ENCODE assay signal across 25 cellular contexts in genomic region chr5:145803072-145803471, GRCh38. TPM values are rescaled to one million over a fixed set of nuclear protein-coding genes. Genes with fewer than 3 reads are reported as not detected.
A peak's percentile ranks its signal among the peaks of the same experiment; 100 is the strongest.
DNase-seq lines count a peak whose midpoint lies in the region; ATAC-seq, FAIRE-seq and TF ChIP-seq lines count a peak whose summit lies in the region.
"Had no signal": no experiment of that assay in that cellular context is flagged by ENCODE, and none has a peak within 500 bp of the region (broad histone marks: within the 10 kb centered on the region; RNA-seq: fewer than 3 reads in every experiment).

No MANE protein-coding gene starts in this region.

- no peaks in the 10 kb centered on the region for H3K9me3 ChIP-seq in RWPE2 (ENCODE audit: severe bottlenecking)
- no peaks in the 10 kb centered on the region; the same call in 1 of the 2 replicates for H3K9me3 ChIP-seq in MG63
- H3K9me3 ChIP-seq: BLaER1, Caco-2, HAP-1 had no signal

- peaks cover 18% of the 10 kb centered on the region for H3K36me3 Mint-ChIP-seq in nephron progenitor cell (ENCODE audit: low read depth)
- H3K36me3 Mint-ChIP-seq: CD4-positive, CD25-positive, alpha-beta regulatory T cell; CD8-positive, alpha-beta T cell had no signal

- DNase-seq in RWPE2 (ENCODE audit: low spot score) (no peak), bronchial epithelial cell (ENCODE audit: low read depth) (peak; percentile 43), foreskin keratinocyte (no peak), nephron progenitor cell (no peak), OCI-M1 (lab: John Stamatoyannopoulos, UW) (no peak), MG63 (no peak), HPDE6-E6E7 (ENCODE audit: extremely low spot score) (no peak)
- DNase-seq: CD4-positive, CD25-positive, alpha-beta regulatory T cell; CD8-positive, alpha-beta T cell; DMS153; EL; GDM1; GOT3; HFFc6 had no signal

- TF ChIP-seq CTCF in RWPE2 (IDR thresholded peaks at IDR 0.05; ENCODE audit: poor library complexity, severe bottlenecking) = no peak
- no peak for TF ChIP-seq CTCF in bronchial epithelial cell (IDR thresholded peaks at IDR 0.05; ENCODE audit: insufficient read depth, low read length, severe bottlenecking)
- no peak for TF ChIP-seq CTCF in foreskin keratinocyte (conservative IDR thresholded peaks at IDR 0.05)
- TF ChIP-seq CTCF in nephron progenitor cell (IDR thresholded peaks at IDR 0.05) = no peak

- H3K36me3 ChIP-seq in RWPE2 (ENCODE audit: low read depth) = no peaks in the 10 kb centered on the region
- no peaks in the 10 kb centered on the region for H3K36me3 ChIP-seq in bronchial epithelial cell (ENCODE audit: control insufficient read depth, insufficient read depth, low read length)
- H3K36me3 ChIP-seq in MG63 = no peaks in the 10 kb centered on the region
- H3K36me3 ChIP-seq: HAP-1 had no signal

- H3K27me3 ChIP-seq in RWPE2 (ENCODE audit: insufficient read depth, poor library complexity, severe bottlenecking) = no peaks in the 10 kb centered on the region
- H3K27me3 ChIP-seq in bronchial epithelial cell (ENCODE audit: control insufficient read depth, insufficient read depth, low read length) = no peaks in the 10 kb centered on the region
- no peaks in the 10 kb centered on the region for H3K27me3 ChIP-seq in foreskin keratinocyte
- H3K27me3 ChIP-seq in MG63 = no peaks in the 10 kb centered on the region
- H3K27me3 ChIP-seq: BLaER1 had no signal

- H3K27me3 Mint-ChIP-seq in nephron progenitor cell (ENCODE audit: low read depth, poor library complexity) = no peaks in the 10 kb centered on the region
- H3K27me3 Mint-ChIP-seq: B cell; CD4-positive, CD25-positive, alpha-beta regulatory T cell had no signal

- peaks cover 4% of the 10 kb centered on the region for H3K4me1 Mint-ChIP-seq in nephron progenitor cell
- H3K4me1 Mint-ChIP-seq: B cell; CD4-positive, CD25-positive, alpha-beta regulatory T cell had no signal

- H3K4me1 ChIP-seq in RWPE2 (ENCODE audit: insufficient read depth, poor library complexity, severe bottlenecking) (peaks cover 6% of the 10 kb centered on the region), foreskin keratinocyte (no peaks in the 10 kb centered on the region)
- H3K4me1 ChIP-seq: BLaER1, HAP-1 had no signal

- H3K4me3 ChIP-seq in RWPE2 (ENCODE audit: severe bottlenecking) (no peak overlapping the region), bronchial epithelial cell (ENCODE audit: low read depth, low read length) (no peak overlapping the region), MG63 (no peak overlapping the region)
- H3K4me3 ChIP-seq: BLaER1, GM12878, HAP-1 had no signal

- H3K27ac ChIP-seq in RWPE2 (ENCODE audit: poor library complexity, severe bottlenecking) (no peak overlapping the region), foreskin keratinocyte (no peak overlapping the region)
- H3K27ac ChIP-seq: 22Rv1, BLaER1, C4-2B had no signal

- peak overlapping the region; percentile 43 for H3K27ac Mint-ChIP-seq in nephron progenitor cell
- H3K27ac Mint-ChIP-seq: B cell; CD4-positive, CD25-positive, alpha-beta regulatory T cell; CD8-positive, alpha-beta T cell; HFFc6 had no signal

- no peak overlapping the region for H3K4me3 Mint-ChIP-seq in nephron progenitor cell
- H3K4me3 Mint-ChIP-seq: B cell; CD4-positive, CD25-positive, alpha-beta regulatory T cell; CD8-positive, alpha-beta T cell; HFFc6 had no signal

- H3K9me3 Mint-ChIP-seq in nephron progenitor cell = peaks cover under 1% of the 10 kb centered on the region
- H3K9me3 Mint-ChIP-seq: CD8-positive, alpha-beta T cell; HFFc6 had no signal

- no peak for FAIRE-seq in bronchial epithelial cell (lab: Jason Lieb, UNC)
- FAIRE-seq: A204.1, GM12878, GM18507, H54 had no signal

- 0 out of 3 replicates have a peak, but pooled peaks have one; percentile 27 for ATAC-seq in RWPE2 (ENCODE audit: low read depth)
- ATAC-seq in foreskin keratinocyte = peak; percentile 55
- no peak for ATAC-seq in HG03469 (IDR thresholded peaks at IDR 0.05; ENCODE audit: unreplicated experiment)
- ATAC-seq: CD8-positive, alpha-beta T cell; GM12878 had no signal

RNA-seq across cellular contexts. Expression of gene PRELID2, which starts 32.1 kb away (rescaled TPM):
- total RNA-seq in bronchial epithelial cell (12.4 and 14.8 TPM in 2 replicates), foreskin keratinocyte (9.2 and 11.2 TPM in 2 replicates)
- 5.3 and 6.8 TPM in 2 replicates for polyA plus RNA-seq in foreskin keratinocyte
- 3.8 and 18.4 TPM in 2 replicates for total RNA-seq in MG63 (2014; rRNA removed; shearing (Covaris generic); ENCODE audit: low replicate concordance)
